In the genomic region with DNA sequence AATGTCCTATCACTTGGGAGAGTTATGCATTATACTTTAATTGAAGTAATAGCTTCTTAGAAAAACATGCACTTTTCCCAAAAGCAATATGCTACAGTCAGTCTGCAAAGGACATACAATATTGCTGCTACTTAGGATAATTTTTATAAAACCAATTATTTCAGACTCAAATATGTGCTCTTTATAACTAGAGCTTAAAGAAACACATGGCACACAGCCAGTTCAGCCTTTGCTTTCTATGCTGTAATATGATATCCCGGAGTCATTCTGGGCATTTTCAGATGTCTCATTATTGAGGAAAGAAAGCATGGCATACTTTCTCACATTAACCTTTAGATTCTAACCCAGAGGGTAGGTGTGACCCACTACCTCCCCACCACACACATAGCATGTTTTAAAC, we compare ENCODE assay signal across 14 cellular contexts. TPM values are rescaled to one million over a fixed set of nuclear protein-coding genes. Genes with fewer than 3 reads are reported as not detected.
DNase-seq lines count a peak whose midpoint lies in the region; FAIRE-seq and TF ChIP-seq lines count a peak whose summit lies in the region.
"Had no signal": no experiment of that assay in that cellular context is flagged by ENCODE, and none has a peak within 500 bp of the region (broad histone marks: within the 10 kb centered on the region; RNA-seq: fewer than 3 reads in every experiment).

No MANE protein-coding gene starts in this region.

- no peak overlapping the region for H3K4me2 ChIP-seq in Karpas-422 (ENCODE audit: low read depth, low read length, poor library complexity, severe bottlenecking)

- no peak for TF ChIP-seq CTCF in AG09309 (IDR thresholded peaks at IDR 0.05; ENCODE audit: control insufficient read depth, insufficient read depth, low read depth, low read length, missing control alignments)

- DNase-seq in AG09309 (ENCODE audit: low read depth) (peak; percentile 25), HPDE6-E6E7 (ENCODE audit: extremely low spot score) (peak; percentile 26), NCI-H69 (lab: John Stamatoyannopoulos, UW) (peak; percentile 92), fibroblast of gingiva (ENCODE audit: low read depth) (peak; percentile 62), GM19239 (ENCODE audit: insufficient read length, low spot score) (no peak), HUDEP-2 (lab: John Stamatoyannopoulos, UW; ENCODE audit: unreplicated experiment in 76 of 76) (no peak), Karpas-422 (no peak)
- DNase-seq in activated CD4-positive, alpha-beta T cell treated with anti-CD3 and anti-CD28 coated beads, Interleukin-2, amount 50 U/mL, for 1 hour, result no peak
- DNase-seq: activated CD8-positive, alpha-beta memory T cell treated with anti-CD3 and anti-CD28 coated beads, Interleukin-2, amount 50 U/mL, for 4 hours; aorta; esophagus squamous epithelium; lower lobe of right lung had no signal

- H4K20me1 ChIP-seq in Karpas-422 (ENCODE audit: insufficient read depth, low read depth, low read length), result no peaks in the 10 kb centered on the region

- H3K4me3 ChIP-seq in AG09309 (ENCODE audit: control insufficient read depth, low read depth, low read length) (no peak overlapping the region), Karpas-422 (ENCODE audit: low read length) (no peak overlapping the region)
- H3K4me3 ChIP-seq: esophagus squamous epithelium, lower lobe of right lung had no signal

- no peak overlapping the region for H2AFZ ChIP-seq in Karpas-422 (ENCODE audit: low read length)

- FAIRE-seq in GM19239 (lab: Jason Lieb, UNC), result no peak
- FAIRE-seq: GM12892 had no signal

- H3K9ac ChIP-seq in Karpas-422 (ENCODE audit: low read length), result no peak overlapping the region

- H3K36me3 ChIP-seq in Karpas-422 (ENCODE audit: insufficient read depth, low read length), result no peaks in the 10 kb centered on the region
- H3K36me3 ChIP-seq: esophagus squamous epithelium, lower lobe of right lung had no signal

- H3K27ac ChIP-seq in Karpas-422 (ENCODE audit: low read length), result no peak overlapping the region
- H3K27ac ChIP-seq: C4-2B, esophagus squamous epithelium, lower lobe of right lung had no signal

- no peaks in the 10 kb centered on the region for H3K4me1 ChIP-seq in Karpas-422 (ENCODE audit: low read length)
- H3K4me1 ChIP-seq: esophagus squamous epithelium, lower lobe of right lung had no signal

- no peaks in the 10 kb centered on the region for H3K79me2 ChIP-seq in Karpas-422 (ENCODE audit: low read length)

- H3K9me3 ChIP-seq in Karpas-422 (ENCODE audit: low read length), result no peaks in the 10 kb centered on the region
- H3K9me3 ChIP-seq: esophagus squamous epithelium, lower lobe of right lung had no signal

- no peaks in the 10 kb centered on the region for H3K9me2 ChIP-seq in Karpas-422 (replicated peaks; ENCODE audit: insufficient read depth, low read length)

- H3K27me3 ChIP-seq in Karpas-422 (ENCODE audit: low read length), result no peaks in the 10 kb centered on the region
- H3K27me3 ChIP-seq: esophagus squamous epithelium had no signal

RNA-seq across cellular contexts. Expression of a gene that starts 12.3 kb away (rescaled TPM):
- total RNA-seq in Karpas-422 (2014; rRNA removed; shearing (Covaris generic); ENCODE audit: low replicate concordance), result not detected in 2 replicates

Comparison
In these comparisons a context has a peak if more than half of its experiments do, and no peak if none do; other contexts are left out.
1. DNase-seq: peak in AG09309 (single experiment), HPDE6-E6E7 (single experiment), NCI-H69 (single experiment) and fibroblast of gingiva (single experiment); none in GM19239 (single experiment), activated CD4-positive, alpha-beta T cell treated with anti-CD3 and anti-CD28 coated beads, Interleukin-2, amount 50 U/mL, for 1 hour (single experiment), HUDEP-2 (0 of 76) and Karpas-422 (single experiment).